Comparison of ENCODE assay signal across 13 cellular contexts in the genomic region with DNA sequence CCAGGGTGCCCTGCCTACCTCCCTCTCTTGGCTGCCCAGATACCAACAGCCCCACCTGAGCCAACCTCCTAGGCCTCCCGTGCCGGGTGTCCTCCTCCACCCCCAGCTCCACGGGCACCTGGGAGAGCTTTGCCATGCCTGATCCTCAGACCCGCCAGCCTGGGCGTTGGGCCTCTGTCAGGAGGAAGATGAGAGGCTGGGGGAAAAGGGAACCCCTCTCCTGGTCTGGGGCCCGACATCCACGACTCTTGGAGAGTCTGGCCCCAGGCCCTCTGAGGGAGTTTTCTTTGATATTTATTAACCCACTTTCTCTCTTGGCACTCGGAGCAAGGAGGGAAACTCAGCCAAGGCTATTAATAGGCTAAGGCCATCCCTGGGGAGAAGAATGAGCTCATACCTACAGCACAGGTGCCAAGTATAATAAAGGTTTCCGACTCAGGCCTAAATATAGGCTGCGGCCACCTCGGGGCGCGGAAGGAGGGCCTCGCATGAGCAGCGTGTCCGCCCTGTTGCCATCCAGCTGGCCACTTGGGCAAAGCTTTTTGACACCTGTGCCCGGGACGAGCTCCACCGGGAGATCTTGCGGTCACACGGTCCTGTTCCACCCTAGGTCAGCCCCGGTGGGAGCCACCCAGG.
DNase-seq lines count a peak whose midpoint lies in the region; ATAC-seq and TF ChIP-seq lines count a peak whose summit lies in the region.
"Had no signal": no experiment of that assay in that cellular context is flagged by ENCODE, and none has a peak within 500 bp of the region (broad histone marks: within the 10 kb centered on the region; RNA-seq: fewer than 3 reads in every experiment).

No MANE protein-coding gene starts in this region.

- H3K27me3 Mint-ChIP-seq in activated B cell treated with CpG ODN at 0.5 μM for 24 hours: peaks cover 9% of the 10 kb centered on the region

- POLR2A ChIA-PET in activated B cell treated with CpG ODN at 0.5 μM for 24 hours (lab: Charles Lee) (interaction anchor here (1.3 kb wide), 1 partner anchor 34 kb away, joined by 5 read pairs; no protein-coding TSS in a partner anchor), RWPE1 (lab: Yijun Ruan, JAX; ENCODE audit: low non-redundant PET) (interaction anchor here (0.6 kb wide), 1 partner anchor 60 kb away, joined by 3 read pairs; no protein-coding TSS in a partner anchor)

- no peak overlapping the region for H3K4me3 Mint-ChIP-seq in activated B cell treated with CpG ODN at 0.5 μM for 24 hours
- H3K4me3 Mint-ChIP-seq: activated naive CD8-positive, alpha-beta T cell treated with anti-CD3 and anti-CD28 coated beads for 36 hours had no signal

- peaks cover 23% of the 10 kb centered on the region for H3K4me1 Mint-ChIP-seq in activated B cell treated with CpG ODN at 0.5 μM for 24 hours
- H3K4me1 Mint-ChIP-seq: activated naive CD8-positive, alpha-beta T cell treated with anti-CD3 and anti-CD28 coated beads for 36 hours had no signal

- ATAC-seq in activated B cell treated with CpG ODN at 0.5 μM for 24 hours (ENCODE audit: low read depth) (peak; percentile 14), GM21447 (IDR thresholded peaks at IDR 0.05; ENCODE audit: unreplicated experiment) (no peak), HG03039 (IDR thresholded peaks at IDR 0.05; ENCODE audit: unreplicated experiment) (no peak)

- intact Hi-C loops in activated B cell treated with CpG ODN at 0.5 μM for 24 hours (cut with micrococcal nuclease): loop anchor here (10.0 kb wide), 1 partner anchor 88 kb away; no protein-coding TSS in a partner anchor

- CTCF ChIA-PET in activated B cell treated with CpG ODN at 0.5 μM for 24 hours (lab: Charles Lee): no interaction called here
- CTCF ChIA-PET in RWPE1 (lab: Yijun Ruan, JAX): interaction anchor here (0.8 kb wide), 1 partner anchor 202 kb away, joined by 5 read pairs; no protein-coding TSS in a partner anchor

- TF ChIP-seq CTCF in activated B cell treated with CpG ODN at 0.5 μM for 24 hours (IDR thresholded peaks at IDR 0.05) (no peak), RWPE1 (conservative IDR thresholded peaks at IDR 0.05; ENCODE audit: low read depth) (no peak)

- no peak overlapping the region for H3K27ac ChIP-seq in RWPE1
- H3K27ac ChIP-seq: HL-60, neutrophil had no signal

- peak; percentile 75 for DNase-seq in COR-L47 (lab: John Stamatoyannopoulos, UW)
- peak; percentile 57 for DNase-seq in NCI-H1105 (lab: John Stamatoyannopoulos, UW)
- DNase-seq in activated B cell treated with CpG ODN at 0.5 μM for 24 hours: no peak
- peak; percentile 81 for DNase-seq in mucosa of gallbladder (ENCODE audit: low spot score)
- no peak for DNase-seq in RWPE1 (ENCODE audit: low spot score)
- DNase-seq in anterior cingulate cortex (lab: John Stamatoyannopoulos, UW): no peak
- DNase-seq: activated naive CD8-positive, alpha-beta T cell treated with anti-CD3 and anti-CD28 coated beads for 36 hours; AML-193; stimulated activated CD4-positive, alpha-beta T cell treated with anti-CD3 and anti-CD28 coated beads, Interleukin-15, amount 100 ng/mL, for 24 hours had no signal

- H3K27ac Mint-ChIP-seq in activated B cell treated with CpG ODN at 0.5 μM for 24 hours: no peak overlapping the region
- H3K27ac Mint-ChIP-seq: activated naive CD8-positive, alpha-beta T cell treated with anti-CD3 and anti-CD28 coated beads for 36 hours had no signal

- no peaks in the 10 kb centered on the region for H3K9me3 Mint-ChIP-seq in activated B cell treated with CpG ODN at 0.5 μM for 24 hours
- H3K9me3 Mint-ChIP-seq: activated naive CD8-positive, alpha-beta T cell treated with anti-CD3 and anti-CD28 coated beads for 36 hours had no signal

- no peaks in the 10 kb centered on the region for H3K36me3 Mint-ChIP-seq in activated B cell treated with CpG ODN at 0.5 μM for 24 hours (ENCODE audit: low read depth)
- H3K36me3 Mint-ChIP-seq: activated naive CD8-positive, alpha-beta T cell treated with anti-CD3 and anti-CD28 coated beads for 36 hours had no signal

Comparison
In these comparisons a context has a peak if more than half of its experiments do, and no peak if none do; other contexts are left out.
1. DNase-seq: peak in COR-L47 (single experiment), NCI-H1105 (single experiment) and mucosa of gallbladder (single experiment); none in activated B cell treated with CpG ODN at 0.5 μM for 24 hours (single experiment), RWPE1 (single experiment) and anterior cingulate cortex (0 of 58).